ENCODE assay signal across 1 cellular context in genomic region chr17:5509482-5509881, GRCh38.
TF ChIP-seq lines count a peak whose summit lies in the region.

No MANE protein-coding gene starts in this region.

TF ChIP-seq in endothelial cell of umbilical vein, 7 proteins besides CTCF, POLR2A, EP300 and RAD21:
- TF ChIP-seq FOS (IDR thresholded peaks at IDR 0.05; ENCODE audit: borderline replicate concordance, insufficient read depth, low read length) (peak; percentile 11), POLR2AphosphoS5 (IDR thresholded peaks at IDR 0.05; ENCODE audit: insufficient read depth, low read depth, low read length) (no peak)
TF ChIP-seq in endothelial cell of umbilical vein: peak in this region for 1.
